ENCODE assay signal across 9 cellular contexts in genomic region chr14:86654558-86655184, GRCh38.
DNase-seq lines count a peak whose midpoint lies in the region; ATAC-seq and TF ChIP-seq lines count a peak whose summit lies in the region.
"Had no signal": no experiment of that assay in that cellular context is flagged by ENCODE, and none has a peak within 500 bp of the region (broad histone marks: within the 10 kb centered on the region; RNA-seq: fewer than 3 reads in every experiment).

No MANE protein-coding gene starts in this region.

- no peaks in the 10 kb centered on the region for H3K27me3 Mint-ChIP-seq in activated CD8-positive, alpha-beta memory T cell treated with anti-CD3 and anti-CD28 coated beads, Interleukin-2, amount 10 ng/mL, durations not matched to agents 7 days and 5 days

- no peaks in the 10 kb centered on the region for H3K36me3 ChIP-seq in iPS DF 6.9 (ENCODE audit: control insufficient read depth, insufficient read depth, low read length)
- H3K36me3 ChIP-seq: upper lobe of left lung had no signal

- no peaks in the 10 kb centered on the region for H3K36me3 Mint-ChIP-seq in activated CD8-positive, alpha-beta memory T cell treated with anti-CD3 and anti-CD28 coated beads, Interleukin-2, amount 10 ng/mL, durations not matched to agents 7 days and 5 days

- DNase-seq in 8988T (peak; percentile 9), GM12864 (ENCODE audit: low read depth) (no peak), NCI-H2171 treated with DMSO at 0.1 percent for 48 hours (lab: John Stamatoyannopoulos, UW) (peak; percentile 43), iPS DF 6.9 (ENCODE audit: low read depth, low spot score) (peak; percentile 72), kidney glomerular epithelial cell (lab: John Stamatoyannopoulos, UW) (no peak)
- peak; percentile 41 for DNase-seq in activated CD8-positive, alpha-beta memory T cell treated with anti-CD3 and anti-CD28 coated beads, Interleukin-2, amount 10 ng/mL, durations not matched to agents 7 days and 5 days
- DNase-seq in stimulated activated CD8-positive, alpha-beta memory T cell treated with anti-CD3 and anti-CD28 coated beads, Interleukin-4, amount 100 ng/mL, for 48 hours: peak; percentile 68

- no peaks in the 10 kb centered on the region for H3K4me1 Mint-ChIP-seq in activated CD8-positive, alpha-beta memory T cell treated with anti-CD3 and anti-CD28 coated beads, Interleukin-2, amount 10 ng/mL, durations not matched to agents 7 days and 5 days

- no peaks in the 10 kb centered on the region for H3K4me1 ChIP-seq in iPS DF 6.9 (ENCODE audit: control insufficient read depth, insufficient read depth, low read length)
- H3K4me1 ChIP-seq: upper lobe of left lung had no signal

- H3K27me3 ChIP-seq in iPS DF 6.9 (ENCODE audit: control insufficient read depth, insufficient read depth, low read length): no peaks in the 10 kb centered on the region
- H3K27me3 ChIP-seq: upper lobe of left lung had no signal

- peak; percentile 7 for TF ChIP-seq CTCF in GM12864 (IDR thresholded peaks at IDR 0.05; ENCODE audit: low read depth, low read length, missing control alignments)

- no peak overlapping the region for H3K27ac Mint-ChIP-seq in activated CD8-positive, alpha-beta memory T cell treated with anti-CD3 and anti-CD28 coated beads, Interleukin-2, amount 10 ng/mL, durations not matched to agents 7 days and 5 days

- H3K9me3 ChIP-seq in iPS DF 6.9 (ENCODE audit: control insufficient read depth, insufficient read depth, low read length): no peaks in the 10 kb centered on the region
- H3K9me3 ChIP-seq: upper lobe of left lung had no signal

- H3K9me3 Mint-ChIP-seq in activated CD8-positive, alpha-beta memory T cell treated with anti-CD3 and anti-CD28 coated beads, Interleukin-2, amount 10 ng/mL, durations not matched to agents 7 days and 5 days (ENCODE audit: low read depth): no peaks in the 10 kb centered on the region

- H3K4me3 ChIP-seq in GM12864 (ENCODE audit: low read depth, low read length) (no peak overlapping the region), iPS DF 6.9 (ENCODE audit: low read length) (no peak overlapping the region)
- H3K4me3 ChIP-seq: upper lobe of left lung had no signal

- CTCF ChIA-PET in activated CD8-positive, alpha-beta memory T cell treated with anti-CD3 and anti-CD28 coated beads, Interleukin-2, amount 10 ng/mL, durations not matched to agents 7 days and 5 days (lab: Charles Lee): interaction anchor here (0.7 kb wide), 1 partner anchor 10 kb away, joined by 3 read pairs; no protein-coding TSS in a partner anchor

- H3K27ac ChIP-seq in iPS DF 6.9 (ENCODE audit: low read length): no peak overlapping the region
- H3K27ac ChIP-seq: upper lobe of left lung had no signal

- no peak for ATAC-seq in activated CD8-positive, alpha-beta memory T cell treated with anti-CD3 and anti-CD28 coated beads, Interleukin-2, amount 10 ng/mL, durations not matched to agents 7 days and 5 days
- no peak for ATAC-seq in GM21390 (IDR thresholded peaks at IDR 0.05; ENCODE audit: unreplicated experiment)

- H3K4me3 Mint-ChIP-seq in activated CD8-positive, alpha-beta memory T cell treated with anti-CD3 and anti-CD28 coated beads, Interleukin-2, amount 10 ng/mL, durations not matched to agents 7 days and 5 days: no peak overlapping the region

- no CpG with 5 or more reads among the region's 8 CpGs for whole genome bisulfite sequencing in iPS DF 6.9 (ENCODE audit: insufficient coverage, insufficient read length)

Comparison
In these comparisons a context has a peak if more than half of its experiments do, and no peak if none do; other contexts are left out.
1. DNase-seq: peak in 8988T (single experiment), NCI-H2171 treated with DMSO at 0.1 percent for 48 hours (single experiment), activated CD8-positive, alpha-beta memory T cell treated with anti-CD3 and anti-CD28 coated beads, Interleukin-2, amount 10 ng/mL, durations not matched to agents 7 days and 5 days (single experiment), iPS DF 6.9 (single experiment) and stimulated activated CD8-positive, alpha-beta memory T cell treated with anti-CD3 and anti-CD28 coated beads, Interleukin-4, amount 100 ng/mL, for 48 hours (single experiment); none in GM12864 (single experiment) and kidney glomerular epithelial cell (single experiment).